8 cellular contexts compared by ENCODE assay signal in the genomic region with DNA sequence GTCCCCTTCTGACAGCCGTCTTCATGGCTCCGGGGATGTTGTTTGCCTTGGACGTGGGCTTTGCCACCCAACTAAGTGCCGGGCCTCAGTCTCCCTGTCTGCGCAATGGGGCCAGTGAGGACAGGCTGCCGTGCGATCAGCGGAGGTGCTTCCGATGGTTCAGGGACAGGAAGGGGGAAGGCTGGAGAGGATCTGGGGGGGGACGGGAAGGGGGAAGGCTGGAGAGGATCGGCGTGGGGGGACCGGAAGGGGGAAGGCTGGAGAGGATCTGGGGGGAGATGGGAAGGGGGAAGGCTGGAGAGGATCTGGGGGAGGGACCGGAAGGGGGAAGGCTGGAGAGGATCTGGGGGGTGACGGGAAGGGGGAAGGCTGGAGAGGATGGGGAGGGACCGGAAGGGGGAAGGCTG. TPM values are rescaled to one million over a fixed set of nuclear protein-coding genes. Genes with fewer than 3 reads are reported as not detected.
DNase-seq lines count a peak whose midpoint lies in the region; ATAC-seq and TF ChIP-seq lines count a peak whose summit lies in the region.

No MANE protein-coding gene starts in this region.

- H3K27me3 ChIP-seq in testis: no peaks in the 10 kb centered on the region
- H3K27me3 ChIP-seq in foreskin keratinocyte: peaks cover 14% of the 10 kb centered on the region
- peaks cover 0 to 38% of the 10 kb centered on the region in 2 donors for H3K27me3 ChIP-seq in body of pancreas

- no peak for TF ChIP-seq CTCF in foreskin fibroblast (IDR thresholded peaks at IDR 0.05; ENCODE audit: low read depth, low read length)
- TF ChIP-seq CTCF in testis (IDR thresholded peaks at IDR 0.05): no peak
- TF ChIP-seq CTCF in foreskin keratinocyte (conservative IDR thresholded peaks at IDR 0.05): no peak
- no peak for TF ChIP-seq CTCF in body of pancreas (IDR thresholded peaks at IDR 0.05)

- 21 to 62% methylated on average over 4 to 9 of the region's 16 CpGs for WGBS in testis, 2 donors
- WGBS in body of pancreas, 2 donors: 37 to 38% methylated on average over 5 to 9 of the region's 16 CpGs

- H3K36me3 ChIP-seq in testis (ENCODE audit: low read depth, missing control alignments): no peaks in the 10 kb centered on the region
- H3K36me3 ChIP-seq in body of pancreas (replicated peaks in 1 of 2; ENCODE audit: insufficient read depth in 1 of 2, low read depth in 2 of 2): no peaks in the 10 kb centered on the region

- H3K4me3 ChIP-seq in foreskin fibroblast (ENCODE audit: low read depth in 1 of 2, low read length in 2 of 2): peak overlapping the region; percentile 69 to 79
- peak overlapping the region; percentile 15 to 51 for H3K4me3 ChIP-seq in testis
- no peak overlapping the region for H3K4me3 ChIP-seq in body of pancreas

- intact Hi-C loops in testis (cut with DNase I; ENCODE audit: low total_unique reads) (no loop called here), body of pancreas (cut with DNase I) (no loop called here)

- peaks cover 22% of the 10 kb centered on the region for H3K4me1 ChIP-seq in testis
- no peaks in the 10 kb centered on the region for H3K4me1 ChIP-seq in foreskin keratinocyte
- peaks cover 39% of the 10 kb centered on the region for H3K4me1 ChIP-seq in body of pancreas

- H3K9me3 ChIP-seq in testis (no peaks in the 10 kb centered on the region), body of pancreas (no peaks in the 10 kb centered on the region)

- peak overlapping the region; percentile 69 to 77 for H3K27ac ChIP-seq in testis
- no peak overlapping the region for H3K27ac ChIP-seq in foreskin keratinocyte
- peak overlapping the region in 1 of 4 donors; percentile 30 for H3K27ac ChIP-seq in body of pancreas

- DNase-seq in NCI-H748 (lab: John Stamatoyannopoulos, UW; ENCODE audit: unreplicated experiment) (peak; percentile 82), NCI-H748 treated with DMSO at 0.1 percent for 48 hours (lab: John Stamatoyannopoulos, UW) (no peak), SW 1271 (lab: John Stamatoyannopoulos, UW) (peak; percentile 70 to 78), foreskin fibroblast (peak; percentile 93 to 95), testis (no peak), foreskin keratinocyte (no peak), body of pancreas (no peak)

- TF ChIP-seq POLR2A in testis (IDR thresholded peaks at IDR 0.05) (no peak), body of pancreas (IDR thresholded peaks at IDR 0.05) (no peak)

- ATAC-seq in GM18517 (IDR thresholded peaks at IDR 0.05; ENCODE audit: unreplicated experiment): no peak
- ATAC-seq in foreskin keratinocyte: no peak
- no peak for ATAC-seq in body of pancreas

RNA-seq across cellular contexts. Expression of a gene that starts 3.4 kb away (rescaled TPM):
- total RNA-seq in testis (10 to 100 TPM; 16.1 to 23.3 TPM), foreskin keratinocyte (20.1 and 39.2 TPM in 2 replicates), body of pancreas (1 to 10 TPM; 2.6 to 6.7 TPM)
- polyA plus RNA-seq in testis (ENCODE audit: insufficient read depth, low read depth, low replicate concordance) (13.2 TPM), foreskin keratinocyte (25.1 and 50.0 TPM in 2 replicates)

Comparison
In these comparisons a context has a peak if more than half of its experiments do, and no peak if none do; other contexts are left out.
1. DNase-seq: peak in NCI-H748 (single experiment), SW 1271 (2 of 2) and foreskin fibroblast (2 of 2); none in NCI-H748 treated with DMSO at 0.1 percent for 48 hours (single experiment), testis (single experiment), foreskin keratinocyte (0 of 2) and body of pancreas (0 of 4).
2. H3K4me3 ChIP-seq: peak in foreskin fibroblast (2 of 2) and testis (2 of 2); none in body of pancreas (0 of 2).